Comparison of ENCODE assay signal across 8 cellular contexts in the genomic region with DNA sequence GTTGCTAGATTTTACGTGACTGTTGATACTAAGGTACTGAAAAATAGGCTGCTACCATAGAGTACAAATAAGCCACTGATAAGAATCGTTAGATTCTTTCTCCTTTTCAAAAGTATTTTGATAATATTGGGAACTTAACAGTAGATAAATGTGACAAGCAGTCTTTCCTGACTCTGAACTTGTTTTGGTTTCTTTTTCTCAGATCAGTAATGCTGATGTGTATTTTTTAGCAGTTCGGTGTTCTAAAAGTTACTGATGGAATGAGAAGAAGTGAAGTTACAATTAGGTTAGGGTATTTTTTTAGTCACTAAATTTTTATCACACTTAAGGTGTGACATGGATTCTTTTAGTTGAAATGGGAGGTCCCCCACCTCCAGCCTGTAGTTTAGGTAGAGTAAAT. TPM values are rescaled to one million over a fixed set of nuclear protein-coding genes. Genes with fewer than 3 reads are reported as not detected.
DNase-seq lines count a peak whose midpoint lies in the region; ATAC-seq and TF ChIP-seq lines count a peak whose summit lies in the region.

No MANE protein-coding gene starts in this region.

- H3K9me3 Mint-ChIP-seq in stimulated activated naive CD8-positive, alpha-beta T cell treated with anti-CD3 and anti-CD28 coated beads, Interleukin-15, Interleukin-2, amounts not matched to agents 100 ng/mL and 50 ng/mL, for 24 hours: no peaks in the 10 kb centered on the region
- no peaks in the 10 kb centered on the region for H3K9me3 Mint-ChIP-seq in MCF 10A (ENCODE audit: unreplicated experiment)

- ATAC-seq in stimulated activated naive CD8-positive, alpha-beta T cell treated with anti-CD3 and anti-CD28 coated beads, Interleukin-15, Interleukin-2, amounts not matched to agents 100 U/mL and 50 U/mL, for 24 hours: no peak
- no peak for ATAC-seq in HG03469 (IDR thresholded peaks at IDR 0.05; ENCODE audit: unreplicated experiment)

- peaks cover 19% of the 10 kb centered on the region for H3K4me1 ChIP-seq in mucosa of stomach (ENCODE audit: control insufficient read depth, insufficient read depth, low read length)

- H3K4me3 ChIP-seq in mucosa of stomach (ENCODE audit: low read length): peak overlapping the region; percentile 43

- H3K36me3 ChIP-seq in mucosa of stomach (ENCODE audit: control insufficient read depth, insufficient read depth, low read length): no peaks in the 10 kb centered on the region

- BruUV-seq in MCF 10A (replicated peaks; lab: Mats Ljungman, UMichigan): no TSS peak

- H3K36me3 Mint-ChIP-seq in stimulated activated naive CD8-positive, alpha-beta T cell treated with anti-CD3 and anti-CD28 coated beads, Interleukin-15, Interleukin-2, amounts not matched to agents 100 ng/mL and 50 ng/mL, for 24 hours (ENCODE audit: low read depth): peaks cover 57% of the 10 kb centered on the region
- H3K36me3 Mint-ChIP-seq in MCF 10A (ENCODE audit: insufficient read depth, unreplicated experiment): peaks cover 42% of the 10 kb centered on the region

- DNase-seq in stimulated activated naive CD8-positive, alpha-beta T cell treated with anti-CD3 and anti-CD28 coated beads, Interleukin-15, Interleukin-2, amounts not matched to agents 100 U/mL and 50 U/mL, for 24 hours: no peak
- DNase-seq in MCF 10A (ENCODE audit: unreplicated experiment) (no peak), NCI-H2171 treated with DMSO at 0.1 percent for 48 hours (lab: John Stamatoyannopoulos, UW) (no peak), NCI-H128 (lab: John Stamatoyannopoulos, UW; ENCODE audit: unreplicated experiment) (no peak), GM03348 (ENCODE audit: low spot score) (no peak)

- POLR2A ChIA-PET in MCF 10A (lab: Yijun Ruan, JAX): interaction anchor here (0.6 to 6.5 kb wide), 8 partner anchors 10 to 917 kb away, joined by 3 to 66 read pairs (median 5); a partner anchor contains a TSS

- peak overlapping the region; percentile 100 for H3K9ac ChIP-seq in mucosa of stomach (ENCODE audit: low read length)

- CTCF ChIA-PET in MCF 10A (lab: Yijun Ruan, JAX): interaction anchor here (0.6 to 1.8 kb wide), 12 partner anchors 8 to 470 kb away, joined by 3 to 12 read pairs (median 4); no protein-coding TSS in a partner anchor

- H3K4me1 Mint-ChIP-seq in stimulated activated naive CD8-positive, alpha-beta T cell treated with anti-CD3 and anti-CD28 coated beads, Interleukin-15, Interleukin-2, amounts not matched to agents 100 ng/mL and 50 ng/mL, for 24 hours (ENCODE audit: low read depth): peaks cover 59% of the 10 kb centered on the region
- peaks cover 20% of the 10 kb centered on the region for H3K4me1 Mint-ChIP-seq in MCF 10A (ENCODE audit: insufficient read depth, unreplicated experiment)

- no peaks in the 10 kb centered on the region for H3K27me3 ChIP-seq in mucosa of stomach (ENCODE audit: control insufficient read depth, insufficient read depth, low read length)

- H3K27ac Mint-ChIP-seq in stimulated activated naive CD8-positive, alpha-beta T cell treated with anti-CD3 and anti-CD28 coated beads, Interleukin-15, Interleukin-2, amounts not matched to agents 100 ng/mL and 50 ng/mL, for 24 hours: peak overlapping the region; percentile 88
- peak overlapping the region; percentile 100 for H3K27ac Mint-ChIP-seq in MCF 10A (ENCODE audit: low read depth, unreplicated experiment)

- no peaks in the 10 kb centered on the region for H3K27me3 Mint-ChIP-seq in stimulated activated naive CD8-positive, alpha-beta T cell treated with anti-CD3 and anti-CD28 coated beads, Interleukin-15, Interleukin-2, amounts not matched to agents 100 ng/mL and 50 ng/mL, for 24 hours
- no peaks in the 10 kb centered on the region for H3K27me3 Mint-ChIP-seq in MCF 10A (ENCODE audit: insufficient read depth, unreplicated experiment)

- H3K4me3 Mint-ChIP-seq in stimulated activated naive CD8-positive, alpha-beta T cell treated with anti-CD3 and anti-CD28 coated beads, Interleukin-15, Interleukin-2, amounts not matched to agents 100 ng/mL and 50 ng/mL, for 24 hours: peak overlapping the region; percentile 94
- peak overlapping the region; percentile 95 for H3K4me3 Mint-ChIP-seq in MCF 10A (ENCODE audit: unreplicated experiment)

- intact Hi-C loops in MCF 10A (cut with micrococcal nuclease): no loop called here

- TF ChIP-seq CTCF in MCF 10A (IDR thresholded peaks at IDR 0.05; ENCODE audit: unreplicated experiment): no peak

- H3K9me3 ChIP-seq in mucosa of stomach (ENCODE audit: control insufficient read depth, low read length): no peaks in the 10 kb centered on the region

RNA-seq across cellular contexts. Expression of a gene that starts 2.2 kb away (rescaled TPM):
- 50.1 and 57.3 TPM in 2 replicates for total RNA-seq in MCF 10A (2022)
